16 cellular contexts compared by ENCODE assay signal in the genomic region with DNA sequence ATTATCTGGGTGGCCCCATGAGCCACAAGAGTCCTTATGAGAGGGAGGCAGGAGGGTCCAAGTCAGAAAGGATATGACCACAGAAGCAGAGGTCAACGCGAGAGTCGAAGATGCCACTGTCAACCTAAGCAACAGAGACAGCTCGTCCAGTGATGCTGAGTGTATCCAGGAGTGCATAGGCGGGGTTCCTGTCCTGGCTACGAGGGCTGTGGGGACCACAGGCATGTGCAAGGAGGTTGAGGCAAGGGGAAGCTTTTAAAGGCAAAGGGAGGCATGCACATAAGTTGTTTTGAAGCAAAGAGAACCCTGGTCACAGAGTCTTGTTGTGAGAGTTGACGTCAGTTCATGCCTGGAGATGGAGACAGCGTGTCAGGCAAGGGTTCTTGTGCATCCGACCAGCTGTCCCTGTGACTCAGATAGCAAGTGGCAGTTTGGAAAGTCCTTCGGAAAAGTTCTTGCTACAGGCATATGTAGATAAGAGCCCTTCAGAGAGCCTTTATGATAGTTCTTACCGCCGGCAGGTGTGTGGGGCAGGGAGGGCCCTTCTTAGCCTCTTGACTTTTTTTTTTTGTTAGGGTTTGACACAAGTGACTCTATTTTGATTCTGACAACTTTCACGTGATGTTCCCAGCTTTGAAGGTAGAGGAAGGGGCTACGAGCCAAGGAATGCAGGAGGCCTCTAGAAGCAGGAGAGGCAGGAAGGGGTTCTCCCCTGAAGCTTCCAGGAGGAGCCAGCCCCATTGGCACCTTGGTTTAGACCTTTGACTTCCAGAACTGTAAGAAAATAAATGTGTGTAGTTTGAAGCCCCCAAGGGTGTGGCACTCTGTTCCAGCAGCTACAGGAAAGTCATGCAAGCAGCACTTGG.
"Had no signal": no experiment of that assay in that cellular context is flagged by ENCODE, and none has a peak within 500 bp of the region (broad histone marks: within the 10 kb centered on the region; RNA-seq: fewer than 3 reads in every experiment).

No MANE protein-coding gene starts in this region.

- H3K4me1 ChIP-seq: body of pancreas, colonic mucosa, gastroesophageal sphincter, heart left ventricle, prostate gland, right atrium auricular region, transverse colon had no signal

- H3K27ac ChIP-seq: body of pancreas, colonic mucosa, gastroesophageal sphincter, heart left ventricle, prostate gland, right atrium auricular region, transverse colon had no signal

- H3K27me3 ChIP-seq: body of pancreas, colonic mucosa, right atrium auricular region, transverse colon had no signal

- H3K9me3 ChIP-seq: colonic mucosa, prostate gland had no signal

- DNase-seq: activated CD4-positive, CD25-positive, alpha-beta regulatory T cell treated with anti-CD3 and anti-CD28 coated beads, Interleukin-2, amount 50 U/mL, for 72 hours; activated CD8-positive, alpha-beta memory T cell treated with anti-CD3 and anti-CD28 coated beads for 24 hours; activated naive CD4-positive, alpha-beta T cell treated with Interleukin-2 at 50 U/mL for 16 hours; central memory CD4-positive, alpha-beta T cell; colonic mucosa; immature natural killer cell; small intestine; stimulated activated CD4-positive, alpha-beta T cell treated with anti-CD3 and anti-CD28 coated beads, Interleukin-15, amount 100 ng/mL, for 24 hours; stimulated activated CD4-positive, alpha-beta T cell treated with anti-CD3 and anti-CD28 coated beads, Interleukin-2, amount 100 ng/mL, for 48 hours; transverse colon had no signal

- ATAC-seq: body of pancreas, esophagus mucosa, gastroesophageal sphincter had no signal

- H3K4me3 ChIP-seq: body of pancreas, colonic mucosa, gastroesophageal sphincter, heart left ventricle, prostate gland, right atrium auricular region, transverse colon had no signal

- H3K36me3 ChIP-seq: colonic mucosa, gastroesophageal sphincter, heart left ventricle, prostate gland, right atrium auricular region, transverse colon had no signal
